ENCODE assay signal across 8 cellular contexts in the genomic region with DNA sequence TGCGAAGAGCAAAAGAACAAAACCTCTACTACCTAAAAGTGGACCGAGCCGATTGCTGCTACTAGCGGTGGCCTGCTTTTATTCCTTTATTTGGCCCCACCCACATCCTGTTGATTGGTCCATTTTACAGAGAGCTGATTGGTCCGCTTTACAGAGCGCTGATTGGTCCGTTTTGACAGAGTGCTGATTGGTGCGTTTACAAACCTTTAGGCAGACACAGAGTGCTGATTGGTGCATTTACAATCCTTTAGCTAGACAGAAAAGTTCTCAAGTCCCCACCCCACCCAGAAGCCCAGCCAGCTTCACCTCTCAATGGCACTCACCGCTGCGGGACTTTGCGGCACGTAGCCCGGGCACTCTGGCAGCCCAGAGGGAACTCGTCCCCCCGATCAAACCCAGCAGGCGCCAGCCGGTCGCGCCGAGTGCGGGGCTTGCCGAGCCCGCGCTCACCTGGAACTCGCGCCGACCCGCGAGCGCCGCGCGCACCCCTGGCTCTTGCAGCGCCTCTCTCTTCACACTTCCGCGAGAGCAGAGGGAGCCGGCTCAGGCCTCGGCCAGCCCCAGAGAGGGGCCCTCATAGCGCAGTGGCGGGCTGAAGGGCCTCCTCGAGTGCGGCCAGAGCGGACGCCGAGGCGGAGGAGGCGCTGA. TPM values are rescaled to one million over a fixed set of nuclear protein-coding genes. Genes with fewer than 3 reads are reported as not detected.
DNase-seq lines count a peak whose midpoint lies in the region; ATAC-seq, FAIRE-seq and TF ChIP-seq lines count a peak whose summit lies in the region.

No MANE protein-coding gene starts in this region.

- H3K4me3 ChIP-seq in adipocyte (ENCODE audit: low read length) (peak overlapping the region; percentile 76), left lung (peak overlapping the region; percentile 9 to 32), upper lobe of right lung (peak overlapping the region; percentile 46)

- peak overlapping the region in 1 of 7 donors; percentile 45 for H3K27ac Mint-ChIP-seq in CD14-positive monocyte

- H3K36me3 Mint-ChIP-seq in CD14-positive monocyte, result no peaks in the 10 kb centered on the region

- TF ChIP-seq CTCF in CD14-positive monocyte (IDR thresholded peaks at IDR 0.05) (no peak), left lung (IDR thresholded peaks at IDR 0.05) (no peak), upper lobe of right lung (IDR thresholded peaks at IDR 0.05) (no peak)

- no peak for DNase-seq in CD14-positive monocyte (ENCODE audit: low spot score)
- no peak for DNase-seq in adipocyte (ENCODE audit: low read depth)
- peak; percentile 66 to 89 for DNase-seq in left lung
- peak; percentile 86 for DNase-seq in upper lobe of right lung
- no peak for DNase-seq in MV-4-11 (lab: John Stamatoyannopoulos, UW)
- no peak for DNase-seq in SKM-1 treated with dmso at 0.1 percent for 144 hours (lab: John Stamatoyannopoulos, UW; ENCODE audit: unreplicated experiment)
- DNase-seq in HTR-8/SVneo (ENCODE audit: insufficient read length, low spot score), result no peak

- H3K36me3 ChIP-seq in adipocyte (ENCODE audit: control insufficient read depth, insufficient read depth, low read length, severe bottlenecking) (no peaks in the 10 kb centered on the region), left lung (no peaks in the 10 kb centered on the region), upper lobe of right lung (no peaks in the 10 kb centered on the region)

- H3K9me3 Mint-ChIP-seq in CD14-positive monocyte, result peaks cover 5 to 14% (median 10%) of the 10 kb centered on the region in 7 donors

- peak overlapping the region; percentile 51 for H3K9ac ChIP-seq in adipocyte (ENCODE audit: low read length)

- no peaks in the 10 kb centered on the region for H3K9me3 ChIP-seq in adipocyte (ENCODE audit: control insufficient read depth, low read length)
- H3K9me3 ChIP-seq in left lung, result peaks cover 0 to 4% of the 10 kb centered on the region in 2 donors
- H3K9me3 ChIP-seq in upper lobe of right lung, result no peaks in the 10 kb centered on the region

- no peak for FAIRE-seq in HTR-8/SVneo (lab: Jason Lieb, UNC)

- H3K4me1 ChIP-seq in adipocyte (ENCODE audit: control insufficient read depth, insufficient read depth, low read length) (no peaks in the 10 kb centered on the region), left lung (peaks cover 0 to 5% of the 10 kb centered on the region in 2 donors), upper lobe of right lung (no peaks in the 10 kb centered on the region)

- H3K27ac ChIP-seq in left lung (no peak overlapping the region), upper lobe of right lung (peak overlapping the region; percentile 6)

- ATAC-seq in HG03103 (IDR thresholded peaks at IDR 0.05; ENCODE audit: low read depth, unreplicated experiment), result peak; percentile 78
- ATAC-seq in left lung, result peak; percentile 97
- peak; percentile 93 for ATAC-seq in upper lobe of right lung

- peak overlapping the region; percentile 76 to 89 for H3K4me3 Mint-ChIP-seq in CD14-positive monocyte

- no peaks in the 10 kb centered on the region for H3K27me3 ChIP-seq in adipocyte (replicated peaks; ENCODE audit: control insufficient read depth, insufficient read depth, low read length)
- peaks cover 0 to 6% of the 10 kb centered on the region in 2 donors for H3K27me3 ChIP-seq in left lung
- H3K27me3 ChIP-seq in upper lobe of right lung, result no peaks in the 10 kb centered on the region

- peaks cover 0 to 18% (median 7%) of the 10 kb centered on the region in 3 donors for H3K27me3 Mint-ChIP-seq in CD14-positive monocyte (ENCODE audit: low read depth in 3 of 3)

- peaks cover 14% of the 10 kb centered on the region for H3K4me1 Mint-ChIP-seq in CD14-positive monocyte

- intact Hi-C loops in CD14-positive monocyte (cut with micrococcal nuclease), result no loop called here
- intact Hi-C loops in left lung (cut with DNase I), result no loop called here
- intact Hi-C loops in upper lobe of right lung (cut with DNase I), result no loop called here

RNA-seq across cellular contexts. Expression of gene FGD4, which starts 8.7 kb away (rescaled TPM):
- polyA plus RNA-seq in CD14-positive monocyte, result 1 to 10 TPM; 5.3 to 6.0 TPM
- total RNA-seq in left lung, result 10 to 100 TPM; 37.0 to 38.9 TPM
- total RNA-seq in upper lobe of right lung, result 65.5 TPM

Comparison
In these comparisons a context has a peak if more than half of its experiments do, and no peak if none do; other contexts are left out.
1. DNase-seq: peak in left lung (2 of 2) and upper lobe of right lung (single experiment); none in CD14-positive monocyte (single experiment), adipocyte (single experiment), MV-4-11 (single experiment), SKM-1 treated with dmso at 0.1 percent for 144 hours (single experiment) and HTR-8/SVneo (single experiment).
2. H3K4me3 ChIP-seq: peak in every context shown above with its lines; median percentile 76 in adipocyte; 46 in upper lobe of right lung; 20 in left lung.
3. Peak in every context shown above with its lines, with median percentiles within 50 percentile points of each other: ATAC-seq.